ENCODE assay signal across 27 cellular contexts in the genomic region with DNA sequence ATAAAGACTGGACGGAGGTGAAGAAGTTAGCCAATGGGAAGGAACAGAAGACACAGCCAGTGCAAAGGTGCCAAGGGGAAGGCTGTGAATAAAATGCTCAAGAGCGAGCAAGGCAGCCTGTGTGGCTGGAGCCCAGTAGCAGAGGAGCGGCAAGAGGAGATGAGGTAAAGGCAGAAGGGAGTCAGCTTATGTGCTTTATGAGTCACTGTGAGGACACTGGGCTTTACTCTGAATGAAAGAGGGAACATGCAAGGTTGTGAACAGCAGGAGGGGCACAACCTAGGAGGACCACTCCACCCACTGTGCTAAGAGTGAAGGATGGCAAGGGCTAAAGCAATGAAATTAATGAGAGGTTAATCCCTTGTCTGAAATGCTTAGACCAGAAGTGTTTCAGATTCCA.
"Had no signal": no experiment of that assay in that cellular context is flagged by ENCODE, and none has a peak within 500 bp of the region (broad histone marks: within the 10 kb centered on the region; RNA-seq: fewer than 3 reads in every experiment).

No MANE protein-coding gene starts in this region.

- H3K4me3 Mint-ChIP-seq: activated naive CD8-positive, alpha-beta T cell; activated T-cell treated with anti-CD3 and anti-CD28 coated beads, Interleukin-2, amount 50 U/mL, for 4 hours; memory B cell; nephron progenitor cell; stimulated activated naive CD8-positive, alpha-beta T cell treated with anti-CD3 and anti-CD28 coated beads, Interleukin-15, Interleukin-2, amounts not matched to agents 100 ng/mL and 50 ng/mL, for 24 hours had no signal

- H3K36me3 ChIP-seq: thyroid gland, upper lobe of right lung had no signal

- H3K27me3 Mint-ChIP-seq: activated naive CD8-positive, alpha-beta T cell; memory B cell; stimulated activated naive CD8-positive, alpha-beta T cell treated with anti-CD3 and anti-CD28 coated beads, Interleukin-15, Interleukin-2, amounts not matched to agents 100 ng/mL and 50 ng/mL, for 24 hours had no signal

- H3K9ac ChIP-seq: parathyroid adenoma had no signal

- H3K79me2 ChIP-seq: parathyroid adenoma had no signal

- H3K4me1 Mint-ChIP-seq: memory B cell, nephron progenitor cell had no signal

- DNase-seq: activated CD4-positive, alpha-beta T cell treated with anti-CD3 and anti-CD28 coated beads for 1 hour; activated CD4-positive, alpha-beta T cell treated with anti-CD3 and anti-CD28 coated beads, Interleukin-2, amount 50 U/mL, for 1 hour; activated CD8-positive, alpha-beta memory T cell treated with anti-CD3 and anti-CD28 coated beads, Interleukin-2, amount 50 U/mL, for 48 hours; activated naive CD4-positive, alpha-beta T cell; activated T-cell treated with anti-CD3 and anti-CD28 coated beads, Interleukin-2, amount 50 U/mL, for 4 hours; amniotic stem cell; body of pancreas; caudate nucleus; dermis blood vessel endothelial cell; effector CD8-positive, alpha-beta T cell; head of caudate nucleus; islet precursor cell; left cardiac atrium; nephron progenitor cell; right cardiac atrium; stimulated activated CD4-positive, alpha-beta T cell treated with anti-CD3 and anti-CD28 coated beads, Interleukin-12 subunit alpha, Interleukin-12 subunit beta, amount 100 ng/mL, for 4 hours; substantia nigra; thyroid gland; upper lobe of right lung had no signal

- H3K27me3 ChIP-seq: body of pancreas, esophagus muscularis mucosa, gastroesophageal sphincter, thyroid gland, upper lobe of right lung had no signal

- H3K27ac ChIP-seq: body of pancreas, esophagus muscularis mucosa, gastroesophageal sphincter, parathyroid adenoma, thyroid gland, upper lobe of right lung, VCaP had no signal

- ATAC-seq: activated T-cell treated with anti-CD3 and anti-CD28 coated beads, Interleukin-2, amount 50 U/mL, for 4 hours; body of pancreas; gastroesophageal sphincter; left cardiac atrium; right cardiac atrium; upper lobe of right lung had no signal

- H3K27ac Mint-ChIP-seq: activated naive CD8-positive, alpha-beta T cell; activated T-helper 2 cell treated with anti-CD3 and anti-CD28 coated beads, Interferon-gamma antibody, Interleukin-2, Interleukin-4, amounts not matched to agents 10 μg/mL and 5 μg/mL and 100 μg/mL, durations not matched to agents 14 hours and 24 hours and 36 hours; memory B cell; nephron progenitor cell; stimulated activated naive CD8-positive, alpha-beta T cell treated with anti-CD3 and anti-CD28 coated beads, Interleukin-15, Interleukin-2, amounts not matched to agents 100 ng/mL and 50 ng/mL, for 24 hours had no signal

- H3K4me3 ChIP-seq: body of pancreas, esophagus muscularis mucosa, gastroesophageal sphincter, thyroid gland, upper lobe of right lung had no signal

- H2AFZ ChIP-seq: parathyroid adenoma had no signal

- H3K9me3 Mint-ChIP-seq: activated T-cell treated with anti-CD3 and anti-CD28 coated beads, Interleukin-2, amount 50 U/mL, for 4 hours; activated T-helper 2 cell treated with anti-CD3 and anti-CD28 coated beads, Interferon-gamma antibody, Interleukin-2, Interleukin-4, amounts not matched to agents 10 μg/mL and 5 μg/mL and 100 μg/mL, durations not matched to agents 14 hours and 24 hours and 36 hours had no signal

- H3K9me3 ChIP-seq: thyroid gland, upper lobe of right lung had no signal

- H3K4me1 ChIP-seq: body of pancreas, parathyroid adenoma, thyroid gland, upper lobe of right lung had no signal
